ENCODE assay signal across 11 cellular contexts in the genomic region with DNA sequence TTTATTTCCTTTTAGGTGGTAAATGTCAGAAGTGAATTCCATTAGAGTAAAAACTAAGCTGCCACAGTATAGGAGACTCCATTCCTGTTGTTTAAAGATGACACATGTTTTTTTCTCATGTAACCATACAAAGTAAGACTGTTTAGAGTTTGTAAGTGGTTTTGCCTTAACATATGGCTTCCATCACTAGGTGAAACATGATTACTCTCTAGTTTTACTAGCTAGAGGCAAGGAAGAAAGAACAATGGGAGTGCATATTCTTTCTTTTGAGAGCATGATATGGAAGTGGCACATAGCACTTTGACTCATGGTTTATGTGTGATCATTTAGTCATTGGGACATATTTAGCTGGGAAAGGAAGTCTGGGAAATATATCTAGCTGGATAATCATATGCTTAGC. TPM values are rescaled to one million over a fixed set of nuclear protein-coding genes. Genes with fewer than 3 reads are reported as not detected.
DNase-seq lines count a peak whose midpoint lies in the region; ATAC-seq, FAIRE-seq and TF ChIP-seq lines count a peak whose summit lies in the region.
"Had no signal": no experiment of that assay in that cellular context is flagged by ENCODE, and none has a peak within 500 bp of the region (broad histone marks: within the 10 kb centered on the region; RNA-seq: fewer than 3 reads in every experiment).

No MANE protein-coding gene starts in this region.

- H3K4me3 ChIP-seq in spleen = no peak overlapping the region
- H3K4me3 ChIP-seq: esophagus squamous epithelium, vagina had no signal

- no peak for DNase-seq in activated CD4-positive, alpha-beta T cell treated with anti-CD3 and anti-CD28 coated beads for 36 hours
- no peak for DNase-seq in activated CD4-positive, alpha-beta T cell treated with anti-CD3 and anti-CD28 coated beads, Interleukin-2, amount 50 U/mL, for 48 hours
- DNase-seq in activated B cell treated with CpG ODN at 0.5 μM for 24 hours (no peak), foreskin melanocyte (peak; percentile 87), spleen (no peak), HTR-8/SVneo (ENCODE audit: insufficient read length, low spot score) (no peak), HT-29 (ENCODE audit: low spot score) (no peak), iPS-NIHi11 (ENCODE audit: low spot score) (no peak)
- DNase-seq: esophagus squamous epithelium, NCI-H1694 had no signal

- POLR2A ChIA-PET in activated CD4-positive, alpha-beta T cell treated with anti-CD3 and anti-CD28 coated beads for 36 hours (lab: Charles Lee) = no interaction called here
- POLR2A ChIA-PET in activated B cell treated with CpG ODN at 0.5 μM for 24 hours (lab: Charles Lee) = interaction anchor here (0.5 to 1.3 kb wide), 4 partner anchors 9 to 152 kb away, joined by 4 read pairs; no protein-coding TSS in a partner anchor

- peaks cover 62% of the 10 kb centered on the region for H3K4me1 Mint-ChIP-seq in activated CD4-positive, alpha-beta T cell treated with anti-CD3 and anti-CD28 coated beads for 36 hours
- H3K4me1 Mint-ChIP-seq in activated B cell treated with CpG ODN at 0.5 μM for 24 hours = peaks cover 61% of the 10 kb centered on the region

- peak overlapping the region in 7 of 8 donors; percentile 4 to 52 (median 27) for H3K27ac ChIP-seq in spleen
- H3K27ac ChIP-seq: vagina had no signal

- peak; percentile 27 for ATAC-seq in activated CD4-positive, alpha-beta T cell treated with anti-CD3 and anti-CD28 coated beads for 36 hours
- ATAC-seq in activated B cell treated with CpG ODN at 0.5 μM for 24 hours (ENCODE audit: low read depth) = no peak

- no peaks in the 10 kb centered on the region for H3K27me3 Mint-ChIP-seq in activated CD4-positive, alpha-beta T cell treated with anti-CD3 and anti-CD28 coated beads for 36 hours
- H3K27me3 Mint-ChIP-seq in activated B cell treated with CpG ODN at 0.5 μM for 24 hours = no peaks in the 10 kb centered on the region

- peaks cover 24 to 89% (median 51%) of the 10 kb centered on the region in 6 donors for H3K4me1 ChIP-seq in spleen

- TF ChIP-seq POLR2A in spleen (IDR thresholded peaks at IDR 0.05) = no peak

- H3K27me3 ChIP-seq in spleen (replicated peaks in 1 of 7) = no peaks in the 10 kb centered on the region
- H3K27me3 ChIP-seq: esophagus squamous epithelium, vagina had no signal

- peak overlapping the region; percentile 87 for H3K27ac Mint-ChIP-seq in activated CD4-positive, alpha-beta T cell treated with anti-CD3 and anti-CD28 coated beads for 36 hours
- H3K27ac Mint-ChIP-seq in activated B cell treated with CpG ODN at 0.5 μM for 24 hours = peak overlapping the region; percentile 68

- H3K4me3 Mint-ChIP-seq in activated CD4-positive, alpha-beta T cell treated with anti-CD3 and anti-CD28 coated beads for 36 hours = peak overlapping the region; percentile 24
- no peak overlapping the region for H3K4me3 Mint-ChIP-seq in activated B cell treated with CpG ODN at 0.5 μM for 24 hours

- peaks cover 0 to 61% (median 16%) of the 10 kb centered on the region in 8 donors for H3K9me3 ChIP-seq in spleen
- H3K9me3 ChIP-seq: vagina had no signal

- TF ChIP-seq CTCF in activated B cell treated with CpG ODN at 0.5 μM for 24 hours (IDR thresholded peaks at IDR 0.05) (no peak), spleen (IDR thresholded peaks at IDR 0.05 in 8 of 11, conservative IDR thresholded peaks at IDR 0.05 in 3 of 11) (no peak)

- peaks cover 0 to 57% (median 15%) of the 10 kb centered on the region in 6 donors for H3K36me3 ChIP-seq in spleen

- no peaks in the 10 kb centered on the region for H3K9me3 Mint-ChIP-seq in activated CD4-positive, alpha-beta T cell treated with anti-CD3 and anti-CD28 coated beads for 36 hours (ENCODE audit: low read depth)
- peaks cover 9% of the 10 kb centered on the region for H3K9me3 Mint-ChIP-seq in activated B cell treated with CpG ODN at 0.5 μM for 24 hours

- no peak for FAIRE-seq in HTR-8/SVneo (lab: Jason Lieb, UNC)

- intact Hi-C loops in activated CD4-positive, alpha-beta T cell treated with anti-CD3 and anti-CD28 coated beads for 36 hours (cut with DNase I, micrococcal nuclease) = no loop called here
- intact Hi-C loops in activated B cell treated with CpG ODN at 0.5 μM for 24 hours (cut with micrococcal nuclease) = no loop called here
- intact Hi-C loops in spleen (cut with DNase I; ENCODE audit: low total_unique reads) = no loop called here

- CTCF ChIA-PET in activated CD4-positive, alpha-beta T cell treated with anti-CD3 and anti-CD28 coated beads for 36 hours (lab: Charles Lee) = interaction anchor here (0.7 to 3.5 kb wide), 7 partner anchors 12 to 133 kb away, joined by 3 to 38 read pairs (median 3); no protein-coding TSS in a partner anchor
- CTCF ChIA-PET in activated B cell treated with CpG ODN at 0.5 μM for 24 hours (lab: Charles Lee) = no interaction called here

- H3K36me3 Mint-ChIP-seq in activated CD4-positive, alpha-beta T cell treated with anti-CD3 and anti-CD28 coated beads for 36 hours (ENCODE audit: low read depth) = peaks cover 32% of the 10 kb centered on the region
- H3K36me3 Mint-ChIP-seq in activated B cell treated with CpG ODN at 0.5 μM for 24 hours (ENCODE audit: low read depth) = peaks cover 65% of the 10 kb centered on the region

RNA-seq across cellular contexts. Expression of gene ATF7IP, which starts 7.7 kb away (rescaled TPM):
- total RNA-seq in activated CD4-positive, alpha-beta T cell treated with anti-CD3 and anti-CD28 coated beads for 36 hours = 100 to 1,000 TPM in 1 of 2 experiments, 10 to 100 TPM in 1; 81.3 to 101 TPM
- total RNA-seq in activated B cell treated with CpG ODN at 0.5 μM for 24 hours (142 and 153 TPM in 2 replicates), spleen (100 to 1,000 TPM in 6 of 7 donors, 10 to 100 TPM in 1; 84.5 to 170 (median 132) TPM)
- polyA plus RNA-seq in spleen = 10 to 100 TPM; 10.2 to 19.2 (median 15.7) TPM
- total RNA-seq in HT-29 (2014; rRNA removed; shearing (Covaris generic)) = 10.4 and 11.1 TPM in 2 replicates
